1 cellular context compared by ENCODE assay signal in the genomic region with DNA sequence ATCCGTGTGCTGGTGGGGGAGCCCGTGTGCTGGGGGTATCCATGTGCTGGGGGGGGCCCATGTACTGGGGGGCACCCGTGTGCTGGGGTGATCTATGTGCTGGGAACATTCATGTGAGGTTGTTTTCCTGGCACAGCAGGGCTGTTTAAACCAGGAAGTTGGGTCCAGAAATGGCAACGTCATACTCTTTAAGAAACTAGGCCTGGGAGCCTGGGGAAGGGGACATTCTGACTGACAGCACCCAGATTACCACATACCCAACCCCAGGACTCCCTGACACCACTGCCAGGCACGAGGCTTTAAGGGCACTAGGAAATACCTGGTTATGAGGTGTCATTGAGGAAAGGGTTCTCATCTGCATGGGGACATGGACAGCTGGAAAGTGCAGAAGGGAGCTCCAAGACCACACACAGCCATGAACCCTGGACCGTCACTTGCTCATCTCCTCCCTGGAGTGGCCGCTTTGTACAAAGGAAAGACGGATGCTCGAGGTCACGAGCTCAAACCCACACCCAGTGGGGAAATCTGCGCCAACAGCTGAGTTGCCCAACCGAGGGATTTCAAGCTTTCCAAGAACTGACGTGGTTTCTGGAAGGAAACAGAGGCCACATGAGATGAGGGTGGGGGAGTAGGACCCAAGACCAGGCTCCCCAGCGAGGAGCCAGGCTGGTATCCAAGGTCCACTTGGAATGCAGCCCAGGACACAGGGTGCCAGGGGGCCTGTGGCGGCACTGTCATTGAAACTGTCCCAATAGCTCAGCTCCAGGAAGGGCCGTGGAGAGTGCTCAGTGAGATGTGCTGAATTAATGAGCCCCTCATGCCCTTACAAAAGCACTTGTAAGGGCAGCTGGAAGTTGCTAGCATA.
TF ChIP-seq lines count a peak whose summit lies in the region.

No MANE protein-coding gene starts in this region.

TF ChIP-seq in H1, 55 proteins besides CTCF, POLR2A, EP300 and RAD21 (continued from another document):
- no peak for TF ChIP-seq RNF2 (IDR thresholded peaks at IDR 0.05; ENCODE audit: borderline replicate concordance, low read depth, low read length, missing control alignments, poor library complexity, severe bottlenecking)
- TF ChIP-seq, protein P1, sequence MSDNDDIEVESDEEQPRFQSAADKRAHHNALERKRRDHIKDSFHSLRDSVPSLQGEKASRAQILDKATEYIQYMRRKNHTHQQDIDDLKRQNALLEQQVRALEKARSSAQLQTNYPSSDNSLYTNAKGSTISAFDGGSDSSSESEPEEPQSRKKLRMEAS (IDR thresholded peaks at IDR 0.05): no peak
- no peak for TF ChIP-seq SIRT6 (IDR thresholded peaks at IDR 0.05; ENCODE audit: low read length)
- no peak for TF ChIP-seq PHF8 (conservative IDR thresholded peaks at IDR 0.05; ENCODE audit: low read depth, low read length)
- TF ChIP-seq HDAC6 (IDR thresholded peaks at IDR 0.05; ENCODE audit: low read depth, low read length): no peak
- TF ChIP-seq SUZ12 (IDR thresholded peaks at IDR 0.05; ENCODE audit: low read length): no peak
- TF ChIP-seq TAF7 (optimal IDR thresholded peaks at IDR 0.05; ENCODE audit: borderline replicate concordance, low read depth, low read length): no peak
- no peak for TF ChIP-seq JUND (IDR thresholded peaks at IDR 0.05; ENCODE audit: low read length)
- no peak for TF ChIP-seq TAF1 (IDR thresholded peaks at IDR 0.05; ENCODE audit: low read depth, low read length)
- TF ChIP-seq CBX8 (IDR thresholded peaks at IDR 0.05; ENCODE audit: borderline replicate concordance, low read depth, low read length): no peak
- TF ChIP-seq RBBP5 (IDR thresholded peaks at IDR 0.05; ENCODE audit: borderline replicate concordance, low read depth, low read length): no peak
